In the genomic region with DNA sequence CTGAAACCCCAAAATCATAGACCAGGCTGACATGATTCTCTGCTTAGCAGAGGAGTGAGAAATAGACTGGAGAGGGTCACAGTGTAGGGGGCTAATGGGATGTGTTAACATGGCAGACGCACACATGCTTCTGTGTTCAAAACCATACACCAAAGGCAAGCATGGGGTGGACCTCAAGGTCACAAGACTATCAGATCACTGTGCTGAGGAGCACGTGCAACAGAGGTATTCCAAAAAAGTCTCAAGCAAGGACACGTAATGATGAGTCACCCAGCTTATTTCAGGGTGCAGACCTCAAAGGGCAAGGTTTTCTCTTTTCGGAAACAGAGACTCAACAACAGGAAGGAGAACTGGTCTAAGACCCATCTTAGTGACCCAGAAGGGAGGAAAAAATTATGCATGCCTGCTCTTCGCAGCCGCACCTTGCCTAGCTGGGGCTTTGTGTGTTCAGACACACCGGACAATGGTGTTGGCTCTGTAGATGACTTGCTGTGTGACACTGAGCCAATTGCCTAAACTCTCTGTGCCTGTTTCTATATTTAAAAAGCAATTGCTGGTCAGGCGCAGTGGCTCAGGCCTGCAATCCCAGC, we compare ENCODE assay signal across 1 cellular context.
A peak's percentile ranks its signal among the peaks of the same experiment; 100 is the strongest.
TF ChIP-seq lines count a peak whose summit lies in the region.

No MANE protein-coding gene starts in this region.

TF ChIP-seq in GM12878, 131 proteins besides CTCF, POLR2A, EP300 and RAD21 (continued from another document and continues in another):
- TF ChIP-seq, protein P1, sequence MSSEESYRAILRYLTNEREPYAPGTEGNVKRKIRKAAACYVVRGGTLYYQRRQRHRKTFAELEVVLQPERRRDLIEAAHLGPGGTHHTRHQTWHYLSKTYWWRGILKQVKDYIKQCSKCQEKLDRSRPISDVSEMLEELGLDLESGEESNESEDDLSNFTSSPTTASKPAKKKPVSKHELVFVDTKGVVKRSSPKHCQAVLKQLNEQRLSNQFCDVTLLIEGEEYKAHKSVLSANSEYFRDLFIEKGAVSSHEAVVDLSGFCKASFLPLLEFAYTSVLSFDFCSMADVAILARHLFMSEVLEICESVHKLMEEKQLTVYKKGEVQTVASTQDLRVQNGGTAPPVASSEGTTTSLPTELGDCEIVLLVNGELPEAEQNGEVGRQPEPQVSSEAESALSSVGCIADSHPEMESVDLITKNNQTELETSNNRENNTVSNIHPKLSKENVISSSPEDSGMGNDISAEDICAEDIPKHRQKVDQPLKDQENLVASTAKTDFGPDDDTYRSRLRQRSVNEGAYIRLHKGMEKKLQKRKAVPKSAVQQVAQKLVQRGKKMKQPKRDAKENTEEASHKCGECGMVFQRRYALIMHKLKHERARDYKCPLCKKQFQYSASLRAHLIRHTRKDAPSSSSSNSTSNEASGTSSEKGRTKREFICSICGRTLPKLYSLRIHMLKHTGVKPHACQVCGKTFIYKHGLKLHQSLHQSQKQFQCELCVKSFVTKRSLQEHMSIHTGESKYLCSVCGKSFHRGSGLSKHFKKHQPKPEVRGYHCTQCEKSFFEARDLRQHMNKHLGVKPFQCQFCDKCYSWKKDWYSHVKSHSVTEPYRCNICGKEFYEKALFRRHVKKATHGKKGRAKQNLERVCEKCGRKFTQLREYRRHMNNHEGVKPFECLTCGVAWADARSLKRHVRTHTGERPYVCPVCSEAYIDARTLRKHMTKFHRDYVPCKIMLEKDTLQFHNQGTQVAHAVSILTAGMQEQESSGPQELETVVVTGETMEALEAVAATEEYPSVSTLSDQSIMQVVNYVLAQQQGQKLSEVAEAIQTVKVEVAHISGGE (CRISPR knock-in tag; IDR thresholded peaks at IDR 0.05): no peak
- TF ChIP-seq JUND (IDR thresholded peaks at IDR 0.05; ENCODE audit: low read depth, low read length) (peak; percentile 50; the same call in 1 of the 2 replicates), SRF (IDR thresholded peaks at IDR 0.05; ENCODE audit: low read depth in 2 of 2, low read length in 2 of 2) (no peak), MEF2A (IDR thresholded peaks at IDR 0.05; ENCODE audit: insufficient read depth, low read depth, low read length) (peak; percentile 74; the same call in 1 of the 2 replicates), RUNX3 (IDR thresholded peaks at IDR 0.05; ENCODE audit: low read length) (peak; percentile 77), RB1 (IDR thresholded peaks at IDR 0.05; ENCODE audit: borderline replicate concordance) (no peak), ETV6 (conservative IDR thresholded peaks at IDR 0.05 in 1 of 2, IDR thresholded peaks at IDR 0.05 in 1 of 2; ENCODE audit: borderline replicate concordance in 1 of 2, low read depth in 1 of 2) (peak in 1 of 2 experiments; percentile 49; a peak in 2 of 4 replicates), POLR2AphosphoS2 (IDR thresholded peaks at IDR 0.05; ENCODE audit: low read depth, low read length) (no peak), POU2F2 (IDR thresholded peaks at IDR 0.05; ENCODE audit: borderline replicate concordance, low read depth, low read length) (peak; percentile 99), DPF2 (IDR thresholded peaks at IDR 0.05) (peak; percentile 67), IKZF1 (conservative IDR thresholded peaks at IDR 0.05) (peak; percentile 82), ATF7 (IDR thresholded peaks at IDR 0.05; ENCODE audit: low read depth) (peak; percentile 91), BCL11A (IDR thresholded peaks at IDR 0.05; ENCODE audit: low read depth, low read length) (peak; percentile 56; the same call in 1 of the 2 replicates), SMAD1 (IDR thresholded peaks at IDR 0.05; ENCODE audit: low read depth, partially characterized antibody) (no peak), FOXK2 (IDR thresholded peaks at IDR 0.05) (no peak)
- TF ChIP-seq, protein P2, sequence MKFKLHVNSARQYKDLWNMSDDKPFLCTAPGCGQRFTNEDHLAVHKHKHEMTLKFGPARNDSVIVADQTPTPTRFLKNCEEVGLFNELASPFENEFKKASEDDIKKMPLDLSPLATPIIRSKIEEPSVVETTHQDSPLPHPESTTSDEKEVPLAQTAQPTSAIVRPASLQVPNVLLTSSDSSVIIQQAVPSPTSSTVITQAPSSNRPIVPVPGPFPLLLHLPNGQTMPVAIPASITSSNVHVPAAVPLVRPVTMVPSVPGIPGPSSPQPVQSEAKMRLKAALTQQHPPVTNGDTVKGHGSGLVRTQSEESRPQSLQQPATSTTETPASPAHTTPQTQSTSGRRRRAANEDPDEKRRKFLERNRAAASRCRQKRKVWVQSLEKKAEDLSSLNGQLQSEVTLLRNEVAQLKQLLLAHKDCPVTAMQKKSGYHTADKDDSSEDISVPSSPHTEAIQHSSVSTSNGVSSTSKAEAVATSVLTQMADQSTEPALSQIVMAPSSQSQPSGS (IDR thresholded peaks at IDR 0.05; ENCODE audit: low read length): peak; percentile 78
- TF ChIP-seq, protein P3, sequence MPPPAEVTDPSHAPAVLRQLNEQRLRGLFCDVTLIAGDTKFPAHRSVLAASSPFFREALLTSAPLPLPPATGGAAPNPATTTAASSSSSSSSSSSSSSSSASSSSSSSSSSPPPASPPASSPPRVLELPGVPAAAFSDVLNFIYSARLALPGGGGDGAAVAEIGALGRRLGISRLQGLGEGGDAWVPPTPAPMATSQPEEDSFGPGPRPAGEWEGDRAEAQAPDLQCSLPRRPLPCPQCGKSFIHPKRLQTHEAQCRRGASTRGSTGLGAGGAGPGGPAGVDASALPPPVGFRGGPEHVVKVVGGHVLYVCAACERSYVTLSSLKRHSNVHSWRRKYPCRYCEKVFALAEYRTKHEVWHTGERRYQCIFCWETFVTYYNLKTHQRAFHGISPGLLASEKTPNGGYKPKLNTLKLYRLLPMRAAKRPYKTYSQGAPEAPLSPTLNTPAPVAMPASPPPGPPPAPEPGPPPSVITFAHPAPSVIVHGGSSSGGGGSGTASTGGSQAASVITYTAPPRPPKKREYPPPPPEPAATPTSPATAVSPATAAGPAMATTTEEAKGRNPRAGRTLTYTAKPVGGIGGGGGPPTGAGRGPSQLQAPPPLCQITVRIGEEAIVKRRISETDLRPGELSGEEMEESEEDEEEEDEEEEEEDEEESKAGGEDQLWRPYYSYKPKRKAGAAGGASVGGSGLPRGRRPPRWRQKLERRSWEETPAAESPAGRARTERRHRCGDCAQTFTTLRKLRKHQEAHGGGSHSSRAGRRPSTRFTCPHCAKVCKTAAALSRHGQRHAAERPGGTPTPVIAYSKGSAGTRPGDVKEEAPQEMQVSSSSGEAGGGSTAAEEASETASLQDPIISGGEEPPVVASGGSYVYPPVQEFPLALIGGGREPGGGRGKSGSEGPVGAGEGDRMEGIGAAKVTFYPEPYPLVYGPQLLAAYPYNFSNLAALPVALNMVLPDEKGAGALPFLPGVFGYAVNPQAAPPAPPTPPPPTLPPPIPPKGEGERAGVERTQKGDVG (CRISPR knock-in tag; IDR thresholded peaks at IDR 0.05): no peak
- TF ChIP-seq, protein P4, sequence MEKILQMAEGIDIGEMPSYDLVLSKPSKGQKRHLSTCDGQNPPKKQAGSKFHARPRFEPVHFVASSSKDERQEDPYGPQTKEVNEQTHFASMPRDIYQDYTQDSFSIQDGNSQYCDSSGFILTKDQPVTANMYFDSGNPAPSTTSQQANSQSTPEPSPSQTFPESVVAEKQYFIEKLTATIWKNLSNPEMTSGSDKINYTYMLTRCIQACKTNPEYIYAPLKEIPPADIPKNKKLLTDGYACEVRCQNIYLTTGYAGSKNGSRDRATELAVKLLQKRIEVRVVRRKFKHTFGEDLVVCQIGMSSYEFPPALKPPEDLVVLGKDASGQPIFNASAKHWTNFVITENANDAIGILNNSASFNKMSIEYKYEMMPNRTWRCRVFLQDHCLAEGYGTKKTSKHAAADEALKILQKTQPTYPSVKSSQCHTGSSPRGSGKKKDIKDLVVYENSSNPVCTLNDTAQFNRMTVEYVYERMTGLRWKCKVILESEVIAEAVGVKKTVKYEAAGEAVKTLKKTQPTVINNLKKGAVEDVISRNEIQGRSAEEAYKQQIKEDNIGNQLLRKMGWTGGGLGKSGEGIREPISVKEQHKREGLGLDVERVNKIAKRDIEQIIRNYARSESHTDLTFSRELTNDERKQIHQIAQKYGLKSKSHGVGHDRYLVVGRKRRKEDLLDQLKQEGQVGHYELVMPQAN (conservative IDR thresholded peaks at IDR 0.05): no peak
- TF ChIP-seq, protein P5, sequence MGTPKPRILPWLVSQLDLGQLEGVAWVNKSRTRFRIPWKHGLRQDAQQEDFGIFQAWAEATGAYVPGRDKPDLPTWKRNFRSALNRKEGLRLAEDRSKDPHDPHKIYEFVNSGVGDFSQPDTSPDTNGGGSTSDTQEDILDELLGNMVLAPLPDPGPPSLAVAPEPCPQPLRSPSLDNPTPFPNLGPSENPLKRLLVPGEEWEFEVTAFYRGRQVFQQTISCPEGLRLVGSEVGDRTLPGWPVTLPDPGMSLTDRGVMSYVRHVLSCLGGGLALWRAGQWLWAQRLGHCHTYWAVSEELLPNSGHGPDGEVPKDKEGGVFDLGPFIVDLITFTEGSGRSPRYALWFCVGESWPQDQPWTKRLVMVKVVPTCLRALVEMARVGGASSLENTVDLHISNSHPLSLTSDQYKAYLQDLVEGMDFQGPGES (IDR thresholded peaks at IDR 0.05): no peak
- TF ChIP-seq, protein P6, sequence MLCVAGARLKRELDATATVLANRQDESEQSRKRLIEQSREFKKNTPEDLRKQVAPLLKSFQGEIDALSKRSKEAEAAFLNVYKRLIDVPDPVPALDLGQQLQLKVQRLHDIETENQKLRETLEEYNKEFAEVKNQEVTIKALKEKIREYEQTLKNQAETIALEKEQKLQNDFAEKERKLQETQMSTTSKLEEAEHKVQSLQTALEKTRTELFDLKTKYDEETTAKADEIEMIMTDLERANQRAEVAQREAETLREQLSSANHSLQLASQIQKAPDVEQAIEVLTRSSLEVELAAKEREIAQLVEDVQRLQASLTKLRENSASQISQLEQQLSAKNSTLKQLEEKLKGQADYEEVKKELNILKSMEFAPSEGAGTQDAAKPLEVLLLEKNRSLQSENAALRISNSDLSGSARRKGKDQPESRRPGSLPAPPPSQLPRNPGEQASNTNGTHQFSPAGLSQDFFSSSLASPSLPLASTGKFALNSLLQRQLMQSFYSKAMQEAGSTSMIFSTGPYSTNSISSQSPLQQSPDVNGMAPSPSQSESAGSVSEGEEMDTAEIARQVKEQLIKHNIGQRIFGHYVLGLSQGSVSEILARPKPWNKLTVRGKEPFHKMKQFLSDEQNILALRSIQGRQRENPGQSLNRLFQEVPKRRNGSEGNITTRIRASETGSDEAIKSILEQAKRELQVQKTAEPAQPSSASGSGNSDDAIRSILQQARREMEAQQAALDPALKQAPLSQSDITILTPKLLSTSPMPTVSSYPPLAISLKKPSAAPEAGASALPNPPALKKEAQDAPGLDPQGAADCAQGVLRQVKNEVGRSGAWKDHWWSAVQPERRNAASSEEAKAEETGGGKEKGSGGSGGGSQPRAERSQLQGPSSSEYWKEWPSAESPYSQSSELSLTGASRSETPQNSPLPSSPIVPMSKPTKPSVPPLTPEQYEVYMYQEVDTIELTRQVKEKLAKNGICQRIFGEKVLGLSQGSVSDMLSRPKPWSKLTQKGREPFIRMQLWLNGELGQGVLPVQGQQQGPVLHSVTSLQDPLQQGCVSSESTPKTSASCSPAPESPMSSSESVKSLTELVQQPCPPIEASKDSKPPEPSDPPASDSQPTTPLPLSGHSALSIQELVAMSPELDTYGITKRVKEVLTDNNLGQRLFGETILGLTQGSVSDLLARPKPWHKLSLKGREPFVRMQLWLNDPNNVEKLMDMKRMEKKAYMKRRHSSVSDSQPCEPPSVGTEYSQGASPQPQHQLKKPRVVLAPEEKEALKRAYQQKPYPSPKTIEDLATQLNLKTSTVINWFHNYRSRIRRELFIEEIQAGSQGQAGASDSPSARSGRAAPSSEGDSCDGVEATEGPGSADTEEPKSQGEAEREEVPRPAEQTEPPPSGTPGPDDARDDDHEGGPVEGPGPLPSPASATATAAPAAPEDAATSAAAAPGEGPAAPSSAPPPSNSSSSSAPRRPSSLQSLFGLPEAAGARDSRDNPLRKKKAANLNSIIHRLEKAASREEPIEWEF (IDR thresholded peaks at IDR 0.05; ENCODE audit: insufficient replicate concordance, low read depth, low read length): no peak
- TF ChIP-seq, protein P7, sequence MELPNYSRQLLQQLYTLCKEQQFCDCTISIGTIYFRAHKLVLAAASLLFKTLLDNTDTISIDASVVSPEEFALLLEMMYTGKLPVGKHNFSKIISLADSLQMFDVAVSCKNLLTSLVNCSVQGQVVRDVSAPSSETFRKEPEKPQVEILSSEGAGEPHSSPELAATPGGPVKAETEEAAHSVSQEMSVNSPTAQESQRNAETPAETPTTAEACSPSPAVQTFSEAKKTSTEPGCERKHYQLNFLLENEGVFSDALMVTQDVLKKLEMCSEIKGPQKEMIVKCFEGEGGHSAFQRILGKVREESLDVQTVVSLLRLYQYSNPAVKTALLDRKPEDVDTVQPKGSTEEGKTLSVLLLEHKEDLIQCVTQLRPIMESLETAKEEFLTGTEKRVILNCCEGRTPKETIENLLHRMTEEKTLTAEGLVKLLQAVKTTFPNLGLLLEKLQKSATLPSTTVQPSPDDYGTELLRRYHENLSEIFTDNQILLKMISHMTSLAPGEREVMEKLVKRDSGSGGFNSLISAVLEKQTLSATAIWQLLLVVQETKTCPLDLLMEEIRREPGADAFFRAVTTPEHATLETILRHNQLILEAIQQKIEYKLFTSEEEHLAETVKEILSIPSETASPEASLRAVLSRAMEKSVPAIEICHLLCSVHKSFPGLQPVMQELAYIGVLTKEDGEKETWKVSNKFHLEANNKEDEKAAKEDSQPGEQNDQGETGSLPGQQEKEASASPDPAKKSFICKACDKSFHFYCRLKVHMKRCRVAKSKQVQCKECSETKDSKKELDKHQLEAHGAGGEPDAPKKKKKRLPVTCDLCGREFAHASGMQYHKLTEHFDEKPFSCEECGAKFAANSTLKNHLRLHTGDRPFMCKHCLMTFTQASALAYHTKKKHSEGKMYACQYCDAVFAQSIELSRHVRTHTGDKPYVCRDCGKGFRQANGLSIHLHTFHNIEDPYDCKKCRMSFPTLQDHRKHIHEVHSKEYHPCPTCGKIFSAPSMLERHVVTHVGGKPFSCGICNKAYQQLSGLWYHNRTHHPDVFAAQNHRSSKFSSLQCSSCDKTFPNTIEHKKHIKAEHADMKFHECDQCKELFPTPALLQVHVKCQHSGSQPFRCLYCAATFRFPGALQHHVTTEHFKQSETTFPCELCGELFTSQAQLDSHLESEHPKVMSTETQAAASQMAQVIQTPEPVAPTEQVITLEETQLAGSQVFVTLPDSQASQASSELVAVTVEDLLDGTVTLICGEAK (IDR thresholded peaks at IDR 0.05; ENCODE audit: borderline replicate concordance): no peak
- TF ChIP-seq, protein P8, sequence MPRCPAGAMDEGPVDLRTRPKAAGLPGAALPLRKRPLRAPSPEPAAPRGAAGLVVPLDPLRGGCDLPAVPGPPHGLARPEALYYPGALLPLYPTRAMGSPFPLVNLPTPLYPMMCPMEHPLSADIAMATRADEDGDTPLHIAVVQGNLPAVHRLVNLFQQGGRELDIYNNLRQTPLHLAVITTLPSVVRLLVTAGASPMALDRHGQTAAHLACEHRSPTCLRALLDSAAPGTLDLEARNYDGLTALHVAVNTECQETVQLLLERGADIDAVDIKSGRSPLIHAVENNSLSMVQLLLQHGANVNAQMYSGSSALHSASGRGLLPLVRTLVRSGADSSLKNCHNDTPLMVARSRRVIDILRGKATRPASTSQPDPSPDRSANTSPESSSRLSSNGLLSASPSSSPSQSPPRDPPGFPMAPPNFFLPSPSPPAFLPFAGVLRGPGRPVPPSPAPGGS (IDR thresholded peaks at IDR 0.05; ENCODE audit: borderline replicate concordance, insufficient read depth, low read depth, low read length, poor library complexity, severe bottlenecking): no peak
